In genomic region chr13:62185631-62186256, GRCh38 we compare ENCODE assay signal across 18 cellular contexts.
DNase-seq lines count a peak whose midpoint lies in the region; ATAC-seq, FAIRE-seq and TF ChIP-seq lines count a peak whose summit lies in the region.
"Had no signal": no experiment of that assay in that cellular context is flagged by ENCODE, and none has a peak within 500 bp of the region (broad histone marks: within the 10 kb centered on the region; RNA-seq: fewer than 3 reads in every experiment).

No MANE protein-coding gene starts in this region.

- POLR2A ChIA-PET in GM12878 (lab: Charles Lee) = no interaction called here

- no CpG with 5 or more reads among the region's 1 CpG for WGBS in H9 (ENCODE audit: extremely low coverage, insufficient read length, low lambda C conversion rate)
- WGBS in GM12878 (ENCODE audit: insufficient coverage, insufficient replicate concordance, low lambda C conversion rate, missing lambda C conversion rate) = 0% methylated on average over 1 of the region's 1 CpG
- WGBS in smooth muscle cell (ENCODE audit: low lambda C conversion rate) = 36% methylated on average over 1 of the region's 1 CpG

- H3K4me2 ChIP-seq in H9 (ENCODE audit: insufficient read depth, insufficient read length, low read length) (no peak overlapping the region), GM12878 (ENCODE audit: control insufficient read depth, insufficient read depth) (no peak overlapping the region), smooth muscle cell (no peak overlapping the region)

- TF ChIP-seq CTCF in H9 (conservative IDR thresholded peaks at IDR 0.05) (no peak), GM12878 (IDR thresholded peaks at IDR 0.05 in 2 of 3, conservative IDR thresholded peaks at IDR 0.05 in 1 of 3; ENCODE audit: control insufficient read depth in 2 of 3, extremely low read depth in 1 of 3, insufficient read depth in 1 of 3, low read depth in 3 of 3, low read length in 3 of 3) (no peak), smooth muscle cell (IDR thresholded peaks at IDR 0.05; ENCODE audit: borderline replicate concordance, insufficient read depth, poor library complexity, severe bottlenecking) (no peak)

- no peak overlapping the region for H2BK120ac ChIP-seq in H9 (ENCODE audit: low read depth, low read length, poor library complexity, severe bottlenecking)

- no peaks in the 10 kb centered on the region for H3K36me3 ChIP-seq in GM12878 (ENCODE audit: control insufficient read depth in 2 of 2, insufficient read depth in 2 of 2, low read length in 1 of 2)
- no peaks in the 10 kb centered on the region for H3K36me3 ChIP-seq in smooth muscle cell (ENCODE audit: low read depth)
- H3K36me3 ChIP-seq: SJCRH30 had no signal

- H3K9me3 Mint-ChIP-seq in H9 = no peaks in the 10 kb centered on the region
- H3K9me3 Mint-ChIP-seq in stimulated activated effector memory CD8-positive, alpha-beta T cell treated with anti-CD3 and anti-CD28 coated beads, Interleukin-12 subunit alpha, Interleukin-12 subunit beta, amount 100 ng/mL, for 72 hours = peaks cover 9% of the 10 kb centered on the region

- no peak overlapping the region for H2BK20ac ChIP-seq in H9 (ENCODE audit: low read depth, low read length, poor library complexity, severe bottlenecking)

- H2AK5ac ChIP-seq in H9 (ENCODE audit: insufficient read length, low read length) = no peak overlapping the region

- no peaks in the 10 kb centered on the region for H3K79me1 ChIP-seq in H9 (ENCODE audit: insufficient read depth, low read depth, low read length, poor library complexity, severe bottlenecking)

- no peaks in the 10 kb centered on the region for H3K27me3 Mint-ChIP-seq in H9 (ENCODE audit: low read depth)
- H3K27me3 Mint-ChIP-seq: CD4-positive, CD25-positive, alpha-beta regulatory T cell; IgD-negative memory B cell had no signal

- H4K5ac ChIP-seq in H9 (ENCODE audit: insufficient read length, low read depth, low read length) = no peak overlapping the region

- SMC1A ChIA-PET in GM12878 (lab: Charles Lee; ENCODE audit: uncharacterized antibody, unreplicated experiment) = interaction anchor here (0.8 to 2.2 kb wide), 4 partner anchors 24 to 52 kb away, joined by 3 to 8 read pairs (median 6); no protein-coding TSS in a partner anchor

- no peak overlapping the region for H4K8ac ChIP-seq in H9 (replicated peaks; ENCODE audit: insufficient read length, low read depth, low read length)

- FAIRE-seq in GM12878 (lab: Jason Lieb, UNC) = no peak

- CTCF ChIA-PET in GM12878 (lab: Yijun Ruan, JAX) = interaction anchor here (0.9 kb wide), 1 partner anchor 9 kb away, joined by 3 read pairs; no protein-coding TSS in a partner anchor

- no peak overlapping the region for H3K4me3 ChIP-seq in GM12878
- H3K4me3 ChIP-seq in smooth muscle cell = no peak overlapping the region
- H3K4me3 ChIP-seq: SJCRH30 had no signal

- H3K23me2 ChIP-seq in H9 (ENCODE audit: insufficient read length, low read depth, low read length, poor library complexity, severe bottlenecking) = no peaks in the 10 kb centered on the region

- peaks cover 9 to 12% of the 10 kb centered on the region in 2 experiments for H3K4me1 Mint-ChIP-seq in H9
- H3K4me1 Mint-ChIP-seq in stimulated activated effector memory CD8-positive, alpha-beta T cell treated with anti-CD3 and anti-CD28 coated beads, Interleukin-12 subunit alpha, Interleukin-12 subunit beta, amount 100 ng/mL, for 72 hours = no peaks in the 10 kb centered on the region
- H3K4me1 Mint-ChIP-seq: CD4-positive, CD25-positive, alpha-beta regulatory T cell; IgD-negative memory B cell had no signal

- H3K4me1 ChIP-seq in H9 (ENCODE audit: insufficient read depth, low read length) (no peaks in the 10 kb centered on the region), GM12878 (ENCODE audit: control insufficient read depth, insufficient read depth, low read length) (no peaks in the 10 kb centered on the region), smooth muscle cell (ENCODE audit: low read depth) (peaks cover 8% of the 10 kb centered on the region)
- H3K4me1 ChIP-seq: SJCRH30 had no signal

- H3K27ac ChIP-seq in H9 (ENCODE audit: insufficient read length, low read depth, low read length) (no peak overlapping the region), GM12878 (ENCODE audit: control insufficient read depth, insufficient read depth) (no peak overlapping the region), smooth muscle cell (ENCODE audit: low read depth) (no peak overlapping the region)
- H3K27ac ChIP-seq: RWPE1, SJCRH30 had no signal

- no peaks in the 10 kb centered on the region for H3F3A ChIP-seq in smooth muscle cell (ENCODE audit: low read depth)

- H4K91ac ChIP-seq in H9 (ENCODE audit: insufficient read length, low read depth, low read length) = no peak overlapping the region

- no peak overlapping the region for H2BK12ac ChIP-seq in H9 (ENCODE audit: insufficient read length, low read depth, low read length)

- no peak overlapping the region for H3K14ac ChIP-seq in H9 (ENCODE audit: insufficient read depth, low read length)

- H3K18ac ChIP-seq in H9 (ENCODE audit: insufficient read length, low read depth, low read length) = no peak overlapping the region

- no peak for TF ChIP-seq POLR2A in GM12878 (IDR thresholded peaks at IDR 0.05; ENCODE audit: low read depth, low read length)

- H3K79me2 ChIP-seq in H9 (ENCODE audit: insufficient read depth, low read length) (no peaks in the 10 kb centered on the region), GM12878 (ENCODE audit: control insufficient read depth, insufficient read depth, low read length) (no peaks in the 10 kb centered on the region), smooth muscle cell (ENCODE audit: low read depth) (no peaks in the 10 kb centered on the region)

- no peak overlapping the region for H2BK5ac ChIP-seq in H9 (ENCODE audit: insufficient read length, low read length)

- H2BK15ac ChIP-seq in H9 (ENCODE audit: low read depth, low read length) = no peak overlapping the region

- H3K9ac ChIP-seq in H9 (ENCODE audit: extremely low read depth, insufficient read length, low read length) = no peak overlapping the region
- no peak overlapping the region for H3K9ac ChIP-seq in GM12878 (ENCODE audit: control insufficient read depth, insufficient read depth, low read length)
- H3K9ac ChIP-seq in smooth muscle cell (ENCODE audit: low read depth) = no peak overlapping the region

- peak overlapping the region in 2 of 3 experiments; percentile 33 to 35; a peak in 2 of 7 replicates for H3K27ac Mint-ChIP-seq in H9
- H3K27ac Mint-ChIP-seq in stimulated activated effector memory CD8-positive, alpha-beta T cell treated with anti-CD3 and anti-CD28 coated beads, Interleukin-12 subunit alpha, Interleukin-12 subunit beta, amount 100 ng/mL, for 72 hours = no peak overlapping the region
- H3K27ac Mint-ChIP-seq: CD4-positive, CD25-positive, alpha-beta regulatory T cell; IgD-negative memory B cell had no signal

- in situ Hi-C loops in GM12878 (cut with MboI) = no loop called here

- no peak overlapping the region for H3K23ac ChIP-seq in H9 (ENCODE audit: insufficient read length, low read depth, low read length)

- DNase-seq in H9 (peak; percentile 42), NCI-H1436 (lab: John Stamatoyannopoulos, UW) (peak; percentile 28), GM12878 (ENCODE audit: low read depth, low spot score) (no peak), iPS-NIHi7 (ENCODE audit: extremely low spot score) (peak; percentile 41), foreskin melanocyte (no peak), smooth muscle cell (lab: John Stamatoyannopoulos, UW; ENCODE audit: unreplicated experiment) (no peak)
- no peak for DNase-seq in stimulated activated effector memory CD8-positive, alpha-beta T cell treated with anti-CD3 and anti-CD28 coated beads, Interleukin-12 subunit alpha, Interleukin-12 subunit beta, amount 100 ng/mL, for 72 hours (ENCODE audit: low spot score in 2 of 2)
- DNase-seq: ACHN; Calu3; CD4-positive, CD25-positive, alpha-beta regulatory T cell; MV-4-11; NCI-H1417 treated with DMSO at 0.1 percent for 48 hours; NCI-H2107; NCI-H510A; SJCRH30 had no signal

- no peaks in the 10 kb centered on the region for H3K36me3 Mint-ChIP-seq in H9 (ENCODE audit: insufficient read depth in 1 of 3, low read depth in 3 of 3)
- no peaks in the 10 kb centered on the region for H3K36me3 Mint-ChIP-seq in stimulated activated effector memory CD8-positive, alpha-beta T cell treated with anti-CD3 and anti-CD28 coated beads, Interleukin-12 subunit alpha, Interleukin-12 subunit beta, amount 100 ng/mL, for 72 hours
- H3K36me3 Mint-ChIP-seq: CD4-positive, CD25-positive, alpha-beta regulatory T cell; IgD-negative memory B cell had no signal

- no peaks in the 10 kb centered on the region for H4K20me1 ChIP-seq in H9 (ENCODE audit: control insufficient read depth, insufficient read depth, insufficient read length)
- no peaks in the 10 kb centered on the region for H4K20me1 ChIP-seq in GM12878 (ENCODE audit: control insufficient read depth, insufficient read depth)
- no peaks in the 10 kb centered on the region for H4K20me1 ChIP-seq in smooth muscle cell (ENCODE audit: low read depth)

- TF ChIP-seq EP300 in GM12878 (IDR thresholded peaks at IDR 0.05; ENCODE audit: borderline replicate concordance in 1 of 2, control insufficient read depth in 1 of 2, low read depth in 2 of 2, low read length in 2 of 2) = no peak

- RAD21 ChIA-PET in GM12878 (lab: Charles Lee; ENCODE audit: unreplicated experiment) = interaction anchor here (0.6 to 1.5 kb wide), 3 partner anchors 10 to 135 kb away, joined by 3 read pairs; no protein-coding TSS in a partner anchor

- no peak overlapping the region for H3T11ph ChIP-seq in H9 (ENCODE audit: low read length)

- H2AFZ ChIP-seq in H9 (ENCODE audit: low read length) = no peak overlapping the region
- H2AFZ ChIP-seq in GM12878 (ENCODE audit: control insufficient read depth, low read depth, low read length) = no peak overlapping the region
- H2AFZ ChIP-seq in smooth muscle cell (ENCODE audit: low read depth) = no peak overlapping the region

- no peak overlapping the region for H3K56ac ChIP-seq in H9 (ENCODE audit: insufficient read length, low read depth, low read length)

- H3K27me3 ChIP-seq in H9 (ENCODE audit: insufficient read depth, low read length) (no peaks in the 10 kb centered on the region), GM12878 (replicated peaks in 1 of 2; ENCODE audit: control insufficient read depth in 2 of 2, insufficient read depth in 2 of 2, low read length in 1 of 2) (no peaks in the 10 kb centered on the region), smooth muscle cell (ENCODE audit: low read depth) (no peaks in the 10 kb centered on the region)
- H3K27me3 ChIP-seq: SJCRH30 had no signal

- BruUV-seq in GM12878 (replicated peaks; lab: Mats Ljungman, UMichigan) = no TSS peak

- peak; percentile 68 for ATAC-seq in GM12878
- ATAC-seq in GM21367 (IDR thresholded peaks at IDR 0.05; ENCODE audit: unreplicated experiment) = no peak
- ATAC-seq in stimulated activated effector memory CD8-positive, alpha-beta T cell treated with anti-CD3 and anti-CD28 coated beads, Interleukin-12 subunit alpha, Interleukin-12 subunit beta, amount 100 ng/mL, for 72 hours = no peak

- intact Hi-C loops in GM12878 (cut with micrococcal nuclease; ENCODE audit: unreplicated experiment) = no loop called here

- H3K9me3 ChIP-seq in H9 (ENCODE audit: control insufficient read depth, low read depth, low read length) = no peaks in the 10 kb centered on the region
- H3K9me3 ChIP-seq in GM12878 (replicated peaks; ENCODE audit: control insufficient read depth, insufficient read depth, low read length) = no peaks in the 10 kb centered on the region
- no peaks in the 10 kb centered on the region for H3K9me3 ChIP-seq in smooth muscle cell (replicated peaks; ENCODE audit: low read depth)
- H3K9me3 ChIP-seq: SJCRH30 had no signal

- H3K4ac ChIP-seq in H9 (ENCODE audit: low read depth, low read length) = no peak overlapping the region

- H3K4me3 Mint-ChIP-seq in H9 = no peak overlapping the region
- H3K4me3 Mint-ChIP-seq in stimulated activated effector memory CD8-positive, alpha-beta T cell treated with anti-CD3 and anti-CD28 coated beads, Interleukin-12 subunit alpha, Interleukin-12 subunit beta, amount 100 ng/mL, for 72 hours = no peak overlapping the region
- H3K4me3 Mint-ChIP-seq: CD4-positive, CD25-positive, alpha-beta regulatory T cell; IgD-negative memory B cell had no signal

- TF ChIP-seq RAD21 in GM12878 (IDR thresholded peaks at IDR 0.05; ENCODE audit: insufficient read depth, low read depth, low read length) = no peak

Comparison
In these comparisons a context has a peak if more than half of its experiments do, and no peak if none do; other contexts are left out.
1. DNase-seq: peak in H9 (single experiment), NCI-H1436 (single experiment) and iPS-NIHi7 (single experiment); none in GM12878 (single experiment), foreskin melanocyte (single experiment), smooth muscle cell (single experiment) and stimulated activated effector memory CD8-positive, alpha-beta T cell treated with anti-CD3 and anti-CD28 coated beads, Interleukin-12 subunit alpha, Interleukin-12 subunit beta, amount 100 ng/mL, for 72 hours (0 of 2).